8 cellular contexts compared by ENCODE assay signal in the genomic region with DNA sequence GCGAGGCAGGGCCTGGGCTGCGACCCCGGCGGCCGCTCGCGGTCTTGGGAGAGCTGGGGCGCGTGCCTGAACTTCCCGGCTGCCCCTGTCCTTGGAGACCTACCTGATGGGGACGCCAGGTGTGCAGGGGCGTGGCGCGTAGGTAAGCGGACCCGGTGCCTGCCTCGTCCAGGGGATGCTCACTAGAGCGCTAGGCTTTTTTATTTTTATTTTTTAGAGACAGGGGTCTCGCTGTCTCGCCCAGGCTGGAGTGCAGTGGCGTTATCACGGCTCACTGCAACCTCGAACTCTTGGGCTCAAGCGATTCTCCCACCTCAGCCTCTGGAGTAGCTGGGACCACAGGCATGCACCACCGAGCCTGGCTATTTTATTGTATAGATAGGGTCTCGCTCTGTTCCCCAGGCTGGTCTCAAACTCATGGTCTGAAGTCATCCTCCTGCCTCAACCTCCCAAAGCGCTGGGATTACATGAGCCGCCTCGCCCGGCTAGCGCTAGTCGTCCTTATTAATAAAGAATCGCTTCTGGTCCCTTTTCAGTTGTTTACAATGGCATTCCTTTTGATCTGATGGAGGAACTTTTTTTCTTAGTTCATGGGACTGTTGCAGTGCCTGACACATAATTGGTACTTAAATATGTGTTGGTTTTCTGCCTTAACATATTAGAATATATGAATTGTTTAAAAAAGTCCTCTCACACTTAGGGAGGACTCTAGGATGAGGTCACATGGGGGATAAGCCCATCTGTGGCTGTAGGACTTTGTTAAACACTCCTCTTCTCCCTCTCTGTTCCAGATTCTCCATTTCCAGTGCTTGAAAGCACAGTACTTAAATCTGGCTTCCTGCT. TPM values are rescaled to one million over a fixed set of nuclear protein-coding genes. Genes with fewer than 3 reads are reported as not detected.
DNase-seq lines count a peak whose midpoint lies in the region; FAIRE-seq and TF ChIP-seq lines count a peak whose summit lies in the region.

No MANE protein-coding gene starts in this region.

- 5% methylated on average over 29 to 31 of the region's 33 CpGs for WGBS in mesodermal cell (ENCODE audit: insufficient coverage in 2 of 2), 2 experiments

- H3K4me3 ChIP-seq in brain microvascular endothelial cell (ENCODE audit: low read depth, low read length) (peak overlapping the region; percentile 86), mesodermal cell (ENCODE audit: extremely low read depth, insufficient read depth, low read length, poor library complexity, severe bottlenecking) (peak overlapping the region; percentile 76)

- H3K36me3 ChIP-seq in KOPT-K1 (ENCODE audit: insufficient read depth, low read length) (peaks cover 6% of the 10 kb centered on the region; the same call in 1 of the 2 replicates), brain microvascular endothelial cell (replicated peaks) (peaks cover 8% of the 10 kb centered on the region), mesodermal cell (ENCODE audit: control insufficient read depth, insufficient read depth, low read length) (peaks cover 37% of the 10 kb centered on the region)

- CTCF ChIA-PET in HEK293T (lab: Yijun Ruan, JAX), result no interaction called here

- no peaks in the 10 kb centered on the region for H3K27me3 ChIP-seq in brain microvascular endothelial cell (replicated peaks)

- no peak for TF ChIP-seq CTCF in brain microvascular endothelial cell (IDR thresholded peaks at IDR 0.05; ENCODE audit: low read depth, low read length, missing control alignments)

- POLR2A ChIA-PET in HEK293T (lab: Yijun Ruan, JAX), result interaction anchor here (0.7 to 2.0 kb wide), 9 partner anchors 10 to 174 kb away, joined by 3 to 18 read pairs (median 4); partner anchors contain the start of genes PDCD5 and ZNF507

- FAIRE-seq in GM12892 (lab: Jason Lieb, UNC), result no peak

- TF ChIP-seq POLR2A in GM12892 (IDR thresholded peaks at IDR 0.05; ENCODE audit: low read depth, low read length), result no peak

- DNase-seq in DMS79 (lab: John Stamatoyannopoulos, UW), result peak; percentile 9
- DNase-seq in brain microvascular endothelial cell, result no peak
- no peak for DNase-seq in GM12892 (ENCODE audit: insufficient read length)
- DNase-seq in HEK293T (ENCODE audit: extremely low spot score), result no peak
- no peak for DNase-seq in central memory CD4-positive, alpha-beta T cell
- DNase-seq in stimulated activated CD4-positive, alpha-beta T cell treated with anti-CD3 and anti-CD28 coated beads, Interleukin-2, amount 100 ng/mL, for 24 hours, result no peak

- H3K4me1 ChIP-seq in mesodermal cell (ENCODE audit: control insufficient read depth, insufficient read depth, low read length, poor library complexity, severe bottlenecking), result peaks cover 8% of the 10 kb centered on the region

- no peaks in the 10 kb centered on the region for H3K9me3 ChIP-seq in KOPT-K1 (ENCODE audit: insufficient read depth, low read length, poor library complexity, severe bottlenecking)
- H3K9me3 ChIP-seq in mesodermal cell (ENCODE audit: control insufficient read depth, low read length), result no peaks in the 10 kb centered on the region

- H3K27ac ChIP-seq in KOPT-K1 (ENCODE audit: low read depth, low read length, poor library complexity, severe bottlenecking), result peak overlapping the region; percentile 79
- H3K27ac ChIP-seq in brain microvascular endothelial cell, result peak overlapping the region; percentile 90
- H3K27ac ChIP-seq in mesodermal cell (ENCODE audit: low read depth, low read length, severe bottlenecking), result peak overlapping the region; percentile 39

- in situ Hi-C loops in brain microvascular endothelial cell (cut with HindIII; ENCODE audit: low pct_ligation_motif_present, low sequenced_read_pairs), result no loop called here

TF ChIP-seq in HEK293T, 16 proteins besides CTCF, POLR2A, EP300 and RAD21:
- TF ChIP-seq BHLHE40 (IDR thresholded peaks at IDR 0.05; ENCODE audit: borderline replicate concordance) (no peak), TARDBP (IDR thresholded peaks at IDR 0.05) (no peak), SP1 (IDR thresholded peaks at IDR 0.05) (no peak), ELF4 (IDR thresholded peaks at IDR 0.05) (no peak), FOXK2 (IDR thresholded peaks at IDR 0.05) (no peak), SUZ12 (IDR thresholded peaks at IDR 0.05) (no peak), CTBP1 (IDR thresholded peaks at IDR 0.05; ENCODE audit: borderline replicate concordance) (no peak), HDGF (IDR thresholded peaks at IDR 0.05; ENCODE audit: borderline replicate concordance) (no peak), ARNT (IDR thresholded peaks at IDR 0.05) (no peak), FOXM1 (IDR thresholded peaks at IDR 0.05; ENCODE audit: borderline replicate concordance) (no peak), LEF1 (IDR thresholded peaks at IDR 0.05; ENCODE audit: borderline replicate concordance) (no peak), ZNF384 (IDR thresholded peaks at IDR 0.05) (no peak), FOXA1 (IDR thresholded peaks at IDR 0.05) (no peak), L3MBTL2 (conservative IDR thresholded peaks at IDR 0.05) (no peak)
- TF ChIP-seq, protein P1, sequence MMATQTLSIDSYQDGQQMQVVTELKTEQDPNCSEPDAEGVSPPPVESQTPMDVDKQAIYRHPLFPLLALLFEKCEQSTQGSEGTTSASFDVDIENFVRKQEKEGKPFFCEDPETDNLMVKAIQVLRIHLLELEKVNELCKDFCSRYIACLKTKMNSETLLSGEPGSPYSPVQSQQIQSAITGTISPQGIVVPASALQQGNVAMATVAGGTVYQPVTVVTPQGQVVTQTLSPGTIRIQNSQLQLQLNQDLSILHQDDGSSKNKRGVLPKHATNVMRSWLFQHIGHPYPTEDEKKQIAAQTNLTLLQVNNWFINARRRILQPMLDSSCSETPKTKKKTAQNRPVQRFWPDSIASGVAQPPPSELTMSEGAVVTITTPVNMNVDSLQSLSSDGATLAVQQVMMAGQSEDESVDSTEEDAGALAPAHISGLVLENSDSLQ (IDR thresholded peaks at IDR 0.05), result no peak

RNA-seq across cellular contexts. Expression of gene DPY19L3, which starts 0.8 kb away (rescaled TPM):
- 49.9 TPM for polyA plus RNA-seq in mesodermal cell (2013, experiment 1 of 2)
- polyA plus RNA-seq in mesodermal cell (2013, experiment 2 of 2), result 49.6 TPM
- polyA plus RNA-seq in GM12892 (2012; ENCODE audit: missing spikeins), result 8.8 TPM

Comparison
In these comparisons a context has a peak if more than half of its experiments do, and no peak if none do; other contexts are left out.
1. H3K27ac ChIP-seq: peak in every context shown above with its lines; median percentile 90 in brain microvascular endothelial cell; 79 in KOPT-K1; 39 in mesodermal cell.